Comparison of ENCODE assay signal across 14 cellular contexts in genomic region chr7:45695249-45695995, GRCh38.
"Had no signal": no experiment of that assay in that cellular context is flagged by ENCODE, and none has a peak within 500 bp of the region (broad histone marks: within the 10 kb centered on the region; RNA-seq: fewer than 3 reads in every experiment).

No MANE protein-coding gene starts in this region.

- H3K36me3 ChIP-seq: sigmoid colon, thyroid gland, uterus had no signal

- H3K36me3 Mint-ChIP-seq: activated naive CD8-positive, alpha-beta T cell treated with anti-CD3 and anti-CD28 coated beads, Interleukin-2, amount 10 ng/mL, durations not matched to agents 7 days and 5 days; stimulated activated memory B cell treated with anti-CD40 and anti-IgM and Interleukin-4, amounts not matched to agents 10 μg/mL and 1 μg/mL and 100 μg/mL, for 72 hours had no signal

- H3K4me1 Mint-ChIP-seq: activated naive CD8-positive, alpha-beta T cell treated with anti-CD3 and anti-CD28 coated beads, Interleukin-2, amount 10 ng/mL, durations not matched to agents 7 days and 5 days; brain; nephron progenitor cell; stimulated activated memory B cell treated with anti-CD40 and anti-IgM and Interleukin-4, amounts not matched to agents 10 μg/mL and 1 μg/mL and 100 μg/mL, for 72 hours had no signal

- DNase-seq: activated naive CD4-positive, alpha-beta T cell; activated naive CD8-positive, alpha-beta T cell treated with anti-CD3 and anti-CD28 coated beads, Interleukin-2, amount 10 ng/mL, durations not matched to agents 7 days and 5 days; islet precursor cell; mesendoderm; nephron progenitor cell; occipital lobe; psoas muscle; sigmoid colon; stimulated activated CD4-positive, alpha-beta T cell treated with anti-CD3 and anti-CD28 coated beads, Interleukin-12 subunit alpha, Interleukin-12 subunit beta, amount 100 ng/mL, for 4 hours; thyroid gland; uterus had no signal

- H3K4me1 ChIP-seq: psoas muscle, sigmoid colon, thyroid gland, uterus had no signal

- H3K27me3 ChIP-seq: sigmoid colon, thyroid gland, uterus had no signal

- H3K9me3 ChIP-seq: psoas muscle, sigmoid colon, thyroid gland, uterus had no signal

- H3K27ac ChIP-seq: psoas muscle, sigmoid colon, thyroid gland, uterus had no signal

- ATAC-seq: psoas muscle; stimulated activated memory B cell treated with anti-CD40 and anti-IgM and Interleukin-4, amounts not matched to agents 10 μg/mL and 1 μg/mL and 100 μg/mL, for 72 hours had no signal

- H3K4me3 ChIP-seq: psoas muscle, sigmoid colon, thyroid gland, uterus had no signal

- H3K27me3 Mint-ChIP-seq: brain; stimulated activated memory B cell treated with anti-CD40 and anti-IgM and Interleukin-4, amounts not matched to agents 10 μg/mL and 1 μg/mL and 100 μg/mL, for 72 hours had no signal

- H3K27ac Mint-ChIP-seq: activated naive CD8-positive, alpha-beta T cell treated with anti-CD3 and anti-CD28 coated beads, Interleukin-2, amount 10 ng/mL, durations not matched to agents 7 days and 5 days; brain; nephron progenitor cell; stimulated activated memory B cell treated with anti-CD40 and anti-IgM and Interleukin-4, amounts not matched to agents 10 μg/mL and 1 μg/mL and 100 μg/mL, for 72 hours; T-helper 2 cell treated with Interferon-gamma antibody and Interleukin-4, amounts not matched to agents 5 μg/mL and 100 μg/mL, for 36 hours had no signal

- H3K9me3 Mint-ChIP-seq: brain; nephron progenitor cell; stimulated activated memory B cell treated with anti-CD40 and anti-IgM and Interleukin-4, amounts not matched to agents 10 μg/mL and 1 μg/mL and 100 μg/mL, for 72 hours; T-helper 2 cell treated with Interferon-gamma antibody and Interleukin-4, amounts not matched to agents 5 μg/mL and 100 μg/mL, for 36 hours had no signal

- H3K4me3 Mint-ChIP-seq: activated naive CD8-positive, alpha-beta T cell treated with anti-CD3 and anti-CD28 coated beads, Interleukin-2, amount 10 ng/mL, durations not matched to agents 7 days and 5 days; brain; nephron progenitor cell; stimulated activated memory B cell treated with anti-CD40 and anti-IgM and Interleukin-4, amounts not matched to agents 10 μg/mL and 1 μg/mL and 100 μg/mL, for 72 hours; T-helper 2 cell treated with Interferon-gamma antibody and Interleukin-4, amounts not matched to agents 5 μg/mL and 100 μg/mL, for 36 hours had no signal
